Comparison of ENCODE assay signal across 10 cellular contexts in the genomic region with DNA sequence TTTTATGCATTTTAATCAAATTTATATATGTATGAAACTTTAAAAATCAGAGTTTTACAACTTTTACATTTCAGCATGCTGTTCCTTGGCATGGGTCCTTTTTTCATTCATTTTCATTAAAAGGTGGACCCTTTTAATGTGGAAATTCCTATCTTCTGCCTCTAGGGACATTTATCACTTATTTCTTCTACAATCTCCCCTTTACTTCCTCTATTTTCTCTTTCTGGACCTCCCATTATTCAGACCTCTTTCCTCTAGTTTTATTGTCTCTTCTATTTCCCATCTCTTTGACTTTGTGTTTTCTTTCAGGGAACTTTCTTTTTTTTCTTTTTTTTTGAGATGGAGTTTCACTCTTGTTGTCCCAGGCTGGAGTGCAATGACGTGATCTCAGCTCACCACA. TPM values are rescaled to one million over a fixed set of nuclear protein-coding genes. Genes with fewer than 3 reads are reported as not detected.
DNase-seq lines count a peak whose midpoint lies in the region; ATAC-seq and TF ChIP-seq lines count a peak whose summit lies in the region.
"Had no signal": no experiment of that assay in that cellular context is flagged by ENCODE, and none has a peak within 500 bp of the region (broad histone marks: within the 10 kb centered on the region; RNA-seq: fewer than 3 reads in every experiment).

No MANE protein-coding gene starts in this region.

- no peak overlapping the region for H3K27ac ChIP-seq in DND-41 (ENCODE audit: low read length)
- no peak overlapping the region for H3K27ac ChIP-seq in brain microvascular endothelial cell
- no peak overlapping the region for H3K27ac ChIP-seq in neutrophil

- DNase-seq in DND-41, result no peak
- peak; percentile 51 for DNase-seq in NAMALWA (ENCODE audit: low spot score)
- DNase-seq in brain microvascular endothelial cell, result no peak
- DNase-seq in left lobe of liver (ENCODE audit: low spot score), result no peak
- DNase-seq in activated CD4-positive, alpha-beta T cell treated with anti-CD3 and anti-CD28 coated beads, Interleukin-2, amount 50 U/mL, for 48 hours, result no peak

- H2AFZ ChIP-seq in DND-41 (ENCODE audit: low read depth, low read length), result no peak overlapping the region

- H3K36me3 ChIP-seq in DND-41 (ENCODE audit: insufficient read depth, low read length), result no peaks in the 10 kb centered on the region
- no peaks in the 10 kb centered on the region for H3K36me3 ChIP-seq in brain microvascular endothelial cell (replicated peaks)
- no peaks in the 10 kb centered on the region for H3K36me3 ChIP-seq in neutrophil

- no peaks in the 10 kb centered on the region for H4K20me1 ChIP-seq in DND-41 (ENCODE audit: insufficient read depth, low read length)

- no peak overlapping the region for H3K9ac ChIP-seq in DND-41 (ENCODE audit: low read depth, low read length)

- H3K4me3 ChIP-seq in DND-41 (ENCODE audit: low read depth in 1 of 2, low read length in 2 of 2) (no peak overlapping the region), brain microvascular endothelial cell (ENCODE audit: low read depth, low read length) (peak overlapping the region; percentile 49), neutrophil (ENCODE audit: low read depth in 1 of 2, low read length in 1 of 2) (peak overlapping the region; percentile 70 to 82)

- in situ Hi-C loops in brain microvascular endothelial cell (cut with HindIII; ENCODE audit: low pct_ligation_motif_present, low sequenced_read_pairs), result no loop called here

- H3K27me3 ChIP-seq in DND-41 (ENCODE audit: insufficient read depth, low read length, poor library complexity) (peaks cover 15% of the 10 kb centered on the region), brain microvascular endothelial cell (replicated peaks) (peaks cover 15% of the 10 kb centered on the region), neutrophil (peaks cover 44% of the 10 kb centered on the region)

- no peaks in the 10 kb centered on the region for H3K79me2 ChIP-seq in DND-41 (ENCODE audit: insufficient read depth, low read length)

- H3K9me3 ChIP-seq in DND-41 (ENCODE audit: insufficient read depth, low read length, severe bottlenecking), result no peaks in the 10 kb centered on the region
- no peaks in the 10 kb centered on the region for H3K9me3 ChIP-seq in neutrophil

- ATAC-seq in DND-41 (ENCODE audit: insufficient read depth, low read depth) (no peak), HG02973 (IDR thresholded peaks at IDR 0.05; ENCODE audit: unreplicated experiment) (no peak), left lobe of liver (no peak), GM21526 (IDR thresholded peaks at IDR 0.05; ENCODE audit: low FRiP score, unreplicated experiment) (no peak)

- peak overlapping the region; percentile 70 for H3K4me2 ChIP-seq in DND-41 (ENCODE audit: insufficient read depth, low read length)

- H3K4me1 ChIP-seq in DND-41 (ENCODE audit: insufficient read depth, low read length), result peaks cover 16% of the 10 kb centered on the region
- H3K4me1 ChIP-seq in neutrophil (ENCODE audit: control insufficient read depth in 1 of 2, insufficient read depth in 1 of 2, low read depth in 1 of 2, low read length in 1 of 2), result peaks cover 14 to 16% of the 10 kb centered on the region in 2 experiments

- no peak for TF ChIP-seq CTCF in DND-41 (IDR thresholded peaks at IDR 0.05; ENCODE audit: borderline replicate concordance, extremely low read depth, low read length, poor library complexity, severe bottlenecking)
- no peak for TF ChIP-seq CTCF in brain microvascular endothelial cell (IDR thresholded peaks at IDR 0.05; ENCODE audit: low read depth, low read length, missing control alignments)
- no peak for TF ChIP-seq CTCF in neutrophil (IDR thresholded peaks at IDR 0.05)

RNA-seq across cellular contexts. Expression of gene PROC, which starts 5.7 kb away (rescaled TPM):
- 479 TPM for total RNA-seq in left lobe of liver
- total RNA-seq: fibroblast of villous mesenchyme, subcutaneous adipose tissue had no signal

RNA-seq across cellular contexts. Expression of gene MAP3K2, which starts 36.1 kb away (rescaled TPM):
- 48.9 TPM for total RNA-seq in left lobe of liver

Comparison
In these comparisons a context has a peak if more than half of its experiments do, and no peak if none do; other contexts are left out.
1. H3K4me3 ChIP-seq: peak in brain microvascular endothelial cell (single experiment) and neutrophil (2 of 2); none in DND-41 (0 of 2).